In genomic region chr14:76977793-76978730, GRCh38 we compare ENCODE assay signal across 8 cellular contexts. TPM values are rescaled to one million over a fixed set of nuclear protein-coding genes. Genes with fewer than 3 reads are reported as not detected.
DNase-seq lines count a peak whose midpoint lies in the region.

No MANE protein-coding gene starts in this region.

- peak overlapping the region; percentile 14; the same call in 1 of the 2 replicates for H3K9ac ChIP-seq in GM23248

- in situ Hi-C loops in GM23248 (cut with MboI) = no loop called here

- 25 to 29% methylated on average over 14 to 15 of the region's 15 CpGs for WGBS in GM23248 (ENCODE audit: low coverage in 1 of 2, low lambda C conversion rate in 2 of 2, missing lambda C conversion rate in 2 of 2), 2 experiments

- H3K27me3 ChIP-seq in GM23248 (replicated peaks; ENCODE audit: insufficient read depth) = no peaks in the 10 kb centered on the region

- DNase-seq in EL = peak; percentile 78
- DNase-seq in GM23248 = peak; percentile 84
- peak; percentile 72 for DNase-seq in NCI-H2171 treated with DMSO at 0.1 percent for 48 hours (lab: John Stamatoyannopoulos, UW)
- DNase-seq in activated T-cell treated with anti-CD3 and anti-CD28 coated beads, Interleukin-2, amount 50 U/mL, for 1 hour = peak; percentile 79
- DNase-seq in globus pallidus (ENCODE audit: low spot score) = peak; percentile 51
- DNase-seq in stimulated activated CD4-positive, alpha-beta T cell treated with anti-CD3 and anti-CD28 coated beads, Interleukin-12 subunit alpha, Interleukin-12 subunit beta, amount 100 ng/mL, for 4 hours = peak; percentile 78
- no peak for DNase-seq in NCI-H2107 (lab: John Stamatoyannopoulos, UW)
- DNase-seq in NCI-H1417 (lab: John Stamatoyannopoulos, UW) = no peak

- no peak overlapping the region for H3K27ac ChIP-seq in GM23248

- H3K4me1 ChIP-seq in GM23248 (ENCODE audit: insufficient read depth) = peaks cover 7% of the 10 kb centered on the region; the same call in 1 of the 2 replicates

- H2AFZ ChIP-seq in GM23248 = peak overlapping the region; percentile 77

- no peaks in the 10 kb centered on the region for H3F3A ChIP-seq in GM23248 (ENCODE audit: insufficient read depth)

- H3K4me2 ChIP-seq in GM23248 (ENCODE audit: unreplicated experiment) = no peak overlapping the region

- H3K79me2 ChIP-seq in GM23248 (ENCODE audit: insufficient read depth) = no peaks in the 10 kb centered on the region

- H3K9me2 ChIP-seq in GM23248 (ENCODE audit: insufficient read depth) = no peaks in the 10 kb centered on the region

- H4K20me1 ChIP-seq in GM23248 (ENCODE audit: insufficient read depth) = no peaks in the 10 kb centered on the region

- no peak overlapping the region for H3K4me3 ChIP-seq in GM23248

- no peaks in the 10 kb centered on the region for H3K36me3 ChIP-seq in GM23248 (ENCODE audit: low read depth)

- no peaks in the 10 kb centered on the region for H3K9me3 ChIP-seq in GM23248 (ENCODE audit: low read depth)

RNA-seq across cellular contexts. Expression of gene IRF2BPL, which starts 50.4 kb away (rescaled TPM):
- 43.4 and 51.0 TPM in 2 replicates for total RNA-seq in GM23248 (2014; rRNA removed; shearing (Covaris generic))
- 4.8 and 4.9 TPM in 2 replicates for polyA plus RNA-seq in GM23248 (2016; fragmentation: Nextera tagmentation; extraction: Ambion mirVana)

Comparison
In these comparisons a context has a peak if more than half of its experiments do, and no peak if none do; other contexts are left out.
1. DNase-seq: peak in EL (single experiment), GM23248 (single experiment), NCI-H2171 treated with DMSO at 0.1 percent for 48 hours (single experiment), activated T-cell treated with anti-CD3 and anti-CD28 coated beads, Interleukin-2, amount 50 U/mL, for 1 hour (single experiment), globus pallidus (single experiment) and stimulated activated CD4-positive, alpha-beta T cell treated with anti-CD3 and anti-CD28 coated beads, Interleukin-12 subunit alpha, Interleukin-12 subunit beta, amount 100 ng/mL, for 4 hours (single experiment); none in NCI-H2107 (single experiment) and NCI-H1417 (0 of 3).